Comparison of ENCODE assay signal across 11 cellular contexts in the genomic region with DNA sequence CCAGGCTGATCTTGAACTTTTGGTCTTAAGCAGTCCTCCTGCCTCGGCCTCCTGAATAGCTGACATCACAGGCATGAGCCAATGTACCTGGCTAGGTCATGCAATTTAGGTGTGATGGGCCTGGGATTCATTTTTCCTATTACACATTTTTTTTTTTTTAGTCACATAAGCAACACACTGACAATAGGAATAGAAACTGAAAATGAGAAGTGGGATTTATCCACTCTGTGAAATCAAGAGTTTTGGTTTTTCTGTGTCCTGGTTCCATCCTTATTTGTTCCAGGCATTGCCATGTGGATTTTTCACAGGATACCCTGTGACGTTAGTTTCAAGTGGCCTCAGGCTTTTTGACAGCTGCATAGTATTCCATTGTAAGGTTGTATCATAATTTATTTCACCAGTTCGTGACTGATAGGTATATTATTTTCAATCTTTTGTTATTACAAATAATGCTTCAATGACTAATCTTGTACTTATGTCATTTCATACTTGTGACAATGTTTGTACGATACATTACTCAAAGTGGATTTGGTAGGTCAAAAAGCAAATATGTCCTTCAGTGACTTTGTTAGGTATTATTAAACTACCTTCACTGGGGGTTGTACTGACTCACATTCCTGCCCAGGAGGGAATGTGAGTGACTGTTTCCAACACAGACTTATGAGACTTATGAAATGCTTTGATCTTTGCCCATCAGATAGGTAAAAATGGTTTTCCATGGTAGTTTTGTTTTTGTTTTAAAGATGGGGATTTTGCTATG. TPM values are rescaled to one million over a fixed set of nuclear protein-coding genes. Genes with fewer than 3 reads are reported as not detected.
A peak's percentile ranks its signal among the peaks of the same experiment; 100 is the strongest.
DNase-seq lines count a peak whose midpoint lies in the region; FAIRE-seq and TF ChIP-seq lines count a peak whose summit lies in the region.
"Had no signal": no experiment of that assay in that cellular context is flagged by ENCODE, and none has a peak within 500 bp of the region (broad histone marks: within the 10 kb centered on the region; RNA-seq: fewer than 3 reads in every experiment).

No MANE protein-coding gene starts in this region.

- no peaks in the 10 kb centered on the region for H3K36me3 ChIP-seq in brain microvascular endothelial cell (replicated peaks)
- H3K36me3 ChIP-seq: heart left ventricle had no signal

- peak overlapping the region; percentile 92 to 99 (median 98) for H3K27ac Mint-ChIP-seq in immature natural killer cell

- no peaks in the 10 kb centered on the region for H3K27me3 ChIP-seq in brain microvascular endothelial cell (replicated peaks)
- H3K27me3 ChIP-seq: heart left ventricle had no signal

- H3K36me3 Mint-ChIP-seq in immature natural killer cell = peaks cover 4 to 9% (median 7%) of the 10 kb centered on the region in 3 donors

- H3K27me3 Mint-ChIP-seq in immature natural killer cell (ENCODE audit: low read depth in 3 of 3) = peaks cover 5 to 12% (median 8%) of the 10 kb centered on the region in 3 donors

- peak overlapping the region; percentile 87 to 93 (median 89) for H3K4me3 Mint-ChIP-seq in immature natural killer cell

- DNase-seq in stimulated activated CD4-positive, alpha-beta T cell treated with anti-CD3 and anti-CD28 coated beads, Interleukin-4, amount 100 ng/mL, for 24 hours = peak; percentile 47
- no peak for DNase-seq in stimulated activated CD4-positive, alpha-beta T cell treated with anti-CD3 and anti-CD28 coated beads, Interleukin-4, amount 100 ng/mL, for 1 hour
- peak; percentile 4 for DNase-seq in RCC 7860 (ENCODE audit: low spot score)
- DNase-seq in immature natural killer cell = no peak
- no peak for DNase-seq in brain microvascular endothelial cell
- no peak for DNase-seq in retina
- no peak for DNase-seq in NCI-H2107 (lab: John Stamatoyannopoulos, UW)
- DNase-seq in LoVo (ENCODE audit: low spot score) = no peak
- DNase-seq: NCI-H1105 treated with DMSO at 0.1 percent for 48 hours, NCI-H748 treated with DMSO at 0.1 percent for 48 hours had no signal

- no peak for FAIRE-seq in RCC 7860 (lab: Jason Lieb, UNC)

- in situ Hi-C loops in brain microvascular endothelial cell (cut with HindIII; ENCODE audit: low pct_ligation_motif_present, low sequenced_read_pairs) = no loop called here

- H3K27ac ChIP-seq in brain microvascular endothelial cell = no peak overlapping the region

- no peaks in the 10 kb centered on the region for H3K9me3 Mint-ChIP-seq in immature natural killer cell

- peaks cover 100% of the 10 kb centered on the region in 2 donors for H3K4me1 Mint-ChIP-seq in immature natural killer cell

- no peak for TF ChIP-seq CTCF in brain microvascular endothelial cell (IDR thresholded peaks at IDR 0.05; ENCODE audit: low read depth, low read length, missing control alignments)

- no peak overlapping the region for H3K4me3 ChIP-seq in brain microvascular endothelial cell (ENCODE audit: low read depth, low read length)

RNA-seq across cellular contexts. Expression of a gene that starts 10.6 kb away (rescaled TPM):
- 100 to 1,000 TPM in 2 of 3 donors, 10 to 100 TPM in 1; 97.6 to 209 (median 108) TPM for polyA plus RNA-seq in immature natural killer cell

Comparison
In these comparisons a context has a peak if more than half of its experiments do, and no peak if none do; other contexts are left out.
1. DNase-seq: peak in stimulated activated CD4-positive, alpha-beta T cell treated with anti-CD3 and anti-CD28 coated beads, Interleukin-4, amount 100 ng/mL, for 24 hours (single experiment) and RCC 7860 (single experiment); none in stimulated activated CD4-positive, alpha-beta T cell treated with anti-CD3 and anti-CD28 coated beads, Interleukin-4, amount 100 ng/mL, for 1 hour (single experiment), immature natural killer cell (0 of 3), brain microvascular endothelial cell (single experiment), retina (single experiment), NCI-H2107 (single experiment) and LoVo (single experiment).